8 cellular contexts compared by ENCODE assay signal in genomic region chr9:99266136-99267023, GRCh38. TPM values are rescaled to one million over a fixed set of nuclear protein-coding genes. Genes with fewer than 3 reads are reported as not detected.
DNase-seq lines count a peak whose midpoint lies in the region; ATAC-seq and TF ChIP-seq lines count a peak whose summit lies in the region.

No MANE protein-coding gene starts in this region.

- H3K9me3 ChIP-seq in gastroesophageal sphincter: no peaks in the 10 kb centered on the region
- H3K9me3 ChIP-seq in upper lobe of left lung: no peaks in the 10 kb centered on the region

- H3K4me3 Mint-ChIP-seq in osteocyte (ENCODE audit: unreplicated experiment): no peak overlapping the region

- H3K27ac ChIP-seq in gastroesophageal sphincter: no peak overlapping the region
- H3K27ac ChIP-seq in upper lobe of left lung: no peak overlapping the region

- peaks cover 0 to 11% (median 0%) of the 10 kb centered on the region in 3 donors for H3K4me1 ChIP-seq in gastroesophageal sphincter
- H3K4me1 ChIP-seq in upper lobe of left lung: peaks cover 5 to 6% (median 6%) of the 10 kb centered on the region in 4 donors

- H3K4me3 ChIP-seq in gastroesophageal sphincter: no peak overlapping the region
- H3K4me3 ChIP-seq in upper lobe of left lung: peak overlapping the region in 1 of 4 donors; percentile 3

- TF ChIP-seq POLR2A in gastroesophageal sphincter (IDR thresholded peaks at IDR 0.05) (no peak), upper lobe of left lung (IDR thresholded peaks at IDR 0.05) (no peak)

- H3K9me3 Mint-ChIP-seq in osteocyte (ENCODE audit: unreplicated experiment): peaks cover 5% of the 10 kb centered on the region

- ATAC-seq in GM21360 (IDR thresholded peaks at IDR 0.05; ENCODE audit: unreplicated experiment): peak; percentile 52
- ATAC-seq in gastroesophageal sphincter: peak; percentile 53
- ATAC-seq in upper lobe of left lung (ENCODE audit: low FRiP score in 2 of 2): peak; percentile 85 to 90

- 14 to 48% methylated on average over 7 to 16 of the region's 18 CpGs for WGBS in gastroesophageal sphincter (ENCODE audit: low coverage in 1 of 2), 2 donors
- 17 to 22% methylated on average over 16 to 18 of the region's 18 CpGs for WGBS in upper lobe of left lung, 2 donors

- no peak overlapping the region for H3K27ac Mint-ChIP-seq in osteocyte (ENCODE audit: unreplicated experiment)

- in situ Hi-C loops in Caki2 (cut with HindIII; ENCODE audit: low pct_unique_long_range_greater_than_20kb, low sequenced_read_pairs): no loop called here

- H3K4me1 Mint-ChIP-seq in osteocyte (ENCODE audit: unreplicated experiment): peaks cover 17% of the 10 kb centered on the region

- TF ChIP-seq CTCF in gastroesophageal sphincter (IDR thresholded peaks at IDR 0.05) (peak; percentile 69 to 87 (median 74)), osteocyte (IDR thresholded peaks at IDR 0.05) (peak; percentile 96), upper lobe of left lung (IDR thresholded peaks at IDR 0.05) (peak; percentile 69 to 81 (median 78))

- H3K36me3 Mint-ChIP-seq in osteocyte (ENCODE audit: unreplicated experiment): no peaks in the 10 kb centered on the region

- H3K36me3 ChIP-seq in gastroesophageal sphincter: no peaks in the 10 kb centered on the region
- H3K36me3 ChIP-seq in upper lobe of left lung: no peaks in the 10 kb centered on the region

- H3K27me3 ChIP-seq in gastroesophageal sphincter: no peaks in the 10 kb centered on the region
- H3K27me3 ChIP-seq in upper lobe of left lung: no peaks in the 10 kb centered on the region

- TF ChIP-seq EP300 in gastroesophageal sphincter (IDR thresholded peaks at IDR 0.05) (no peak), upper lobe of left lung (IDR thresholded peaks at IDR 0.05) (no peak)

- DNase-seq in Caki2 (ENCODE audit: low read depth): peak; percentile 32
- DNase-seq in HUDEP-2 (lab: John Stamatoyannopoulos, UW; ENCODE audit: unreplicated experiment in 76 of 76): peak in 63 of 76 experiments; percentile 3 to 69 (median 39)
- DNase-seq in RPMI7951 (ENCODE audit: low read depth): peak; percentile 66
- DNase-seq in activated gamma-delta T cell (lab: John Stamatoyannopoulos, UW): peak; percentile 15
- DNase-seq in osteocyte (ENCODE audit: extremely low spot score, unreplicated experiment): peak; percentile 87
- DNase-seq in upper lobe of left lung: peak; percentile 76 to 81

- no peaks in the 10 kb centered on the region for H3K27me3 Mint-ChIP-seq in osteocyte (ENCODE audit: unreplicated experiment)

RNA-seq across cellular contexts. Expression of gene SEC61B, which starts 44.3 kb away (rescaled TPM):
- total RNA-seq in Caki2 (2014; rRNA removed; shearing (Covaris generic); ENCODE audit: low replicate concordance): 107 and 185 TPM in 2 replicates
- total RNA-seq in RPMI7951 (2014; rRNA removed; shearing (Covaris generic)): 267 and 309 TPM in 2 replicates
- total RNA-seq in gastroesophageal sphincter (10 to 100 TPM; 62.5 to 84.0 (median 73.5) TPM), osteocyte (145 and 148 TPM in 2 replicates), upper lobe of left lung (100 to 1,000 TPM in 3 of 6 donors, 10 to 100 TPM in 3; 26.2 to 128 (median 95.7) TPM)

RNA-seq across cellular contexts. Expression of gene ALG2, which starts 44.6 kb away (rescaled TPM):
- total RNA-seq in Caki2 (2014; rRNA removed; shearing (Covaris generic); ENCODE audit: low replicate concordance): 19.5 and 21.1 TPM in 2 replicates
- 49.4 and 55.6 TPM in 2 replicates for total RNA-seq in RPMI7951 (2014; rRNA removed; shearing (Covaris generic))
- total RNA-seq in gastroesophageal sphincter (10 to 100 TPM; 21.9 to 32.3 (median 25.4) TPM), osteocyte (33.0 and 34.8 TPM in 2 replicates), upper lobe of left lung (10 to 100 TPM; 22.2 to 61.4 (median 41.2) TPM)

Comparison
In these comparisons a context has a peak if more than half of its experiments do, and no peak if none do; other contexts are left out.
1. DNase-seq: peak in every context shown above with its lines; median percentile 87 in osteocyte; 78 in upper lobe of left lung; 66 in RPMI7951; 39 in HUDEP-2; 32 in Caki2; 15 in activated gamma-delta T cell.